10 cellular contexts compared by ENCODE assay signal in genomic region chr9:95138474-95138873, GRCh38.
DNase-seq lines count a peak whose midpoint lies in the region; ATAC-seq and TF ChIP-seq lines count a peak whose summit lies in the region.
"Had no signal": no experiment of that assay in that cellular context is flagged by ENCODE, and none has a peak within 500 bp of the region (broad histone marks: within the 10 kb centered on the region; RNA-seq: fewer than 3 reads in every experiment).

No MANE protein-coding gene starts in this region.

- DNase-seq in M059J (ENCODE audit: low read depth) (peak; percentile 37), NCI-H748 treated with DMSO at 0.1 percent for 48 hours (lab: John Stamatoyannopoulos, UW) (peak; percentile 67), fibroblast of lung (ENCODE audit: low read depth in 2 of 2) (peak in 1 of 2 donors; percentile 51), ecto neural progenitor cell (ENCODE audit: low spot score) (no peak), HPDE6-E6E7 (ENCODE audit: extremely low spot score) (no peak)
- no peak for DNase-seq in stimulated activated CD4-positive, alpha-beta T cell treated with anti-CD3 and anti-CD28 coated beads, Interleukin-12 subunit alpha, Interleukin-12 subunit beta, amount 100 ng/mL, for 4 hours
- DNase-seq: GM23248, midbrain had no signal

- H3K9me3 ChIP-seq in fibroblast of lung (ENCODE audit: control insufficient read depth, insufficient read depth, low read depth, low read length): no peaks in the 10 kb centered on the region

- H3K9ac ChIP-seq in fibroblast of lung (ENCODE audit: insufficient read depth, low read length): no peak overlapping the region
- H3K9ac ChIP-seq: GM23248 had no signal

- no peaks in the 10 kb centered on the region for H3K27me3 ChIP-seq in fibroblast of lung (ENCODE audit: control insufficient read depth, insufficient read depth, low read length)

- H3K4me3 ChIP-seq in fibroblast of lung (replicated peaks in 1 of 4; ENCODE audit: control extremely low read depth in 1 of 4, insufficient read depth in 1 of 4, low read depth in 3 of 4, low read length in 4 of 4): no peak overlapping the region
- H3K4me3 ChIP-seq: GM23248 had no signal

- H3K4me2 ChIP-seq in fibroblast of lung (ENCODE audit: extremely low read depth, insufficient read depth, low read length): peak overlapping the region; percentile 20

- TF ChIP-seq CTCF in C4-2B (conservative IDR thresholded peaks at IDR 0.05) (peak; percentile 41), fibroblast of lung (conservative IDR thresholded peaks at IDR 0.05 in 1 of 2, IDR thresholded peaks at IDR 0.05 in 1 of 2; ENCODE audit: low read depth in 1 of 2, low read length in 2 of 2) (no peak)

- no peaks in the 10 kb centered on the region for H3K36me3 ChIP-seq in fibroblast of lung (ENCODE audit: control insufficient read depth, insufficient read depth, low read length)

- H3K4me1 ChIP-seq in fibroblast of lung (ENCODE audit: control insufficient read depth, extremely low read depth, insufficient read depth, low read length): no peaks in the 10 kb centered on the region

- no peaks in the 10 kb centered on the region for H3K79me2 ChIP-seq in fibroblast of lung (ENCODE audit: control insufficient read depth, insufficient read depth, low read length)

- no peak for ATAC-seq in HG03469 (IDR thresholded peaks at IDR 0.05; ENCODE audit: unreplicated experiment)

- H3K27ac ChIP-seq in C4-2B (peak overlapping the region; percentile 60), fibroblast of lung (ENCODE audit: insufficient read depth, low read length) (no peak overlapping the region)
- H3K27ac ChIP-seq: GM23248 had no signal

- no peak overlapping the region for H2AFZ ChIP-seq in fibroblast of lung (ENCODE audit: low read length)
- H2AFZ ChIP-seq: GM23248 had no signal

- no peaks in the 10 kb centered on the region for H4K20me1 ChIP-seq in fibroblast of lung (ENCODE audit: control insufficient read depth, extremely low read depth, insufficient read depth, low read length)

Comparison
In these comparisons a context has a peak if more than half of its experiments do, and no peak if none do; other contexts are left out.
1. DNase-seq: peak in M059J (single experiment) and NCI-H748 treated with DMSO at 0.1 percent for 48 hours (single experiment); none in ecto neural progenitor cell (single experiment), stimulated activated CD4-positive, alpha-beta T cell treated with anti-CD3 and anti-CD28 coated beads, Interleukin-12 subunit alpha, Interleukin-12 subunit beta, amount 100 ng/mL, for 4 hours (single experiment) and HPDE6-E6E7 (single experiment).